ENCODE assay signal across 11 cellular contexts in genomic region chr2:26765475-26766200, GRCh38. TPM values are rescaled to one million over a fixed set of nuclear protein-coding genes. Genes with fewer than 3 reads are reported as not detected.
DNase-seq lines count a peak whose midpoint lies in the region; ATAC-seq lines count a peak whose summit lies in the region.
"Had no signal": no experiment of that assay in that cellular context is flagged by ENCODE, and none has a peak within 500 bp of the region (broad histone marks: within the 10 kb centered on the region; RNA-seq: fewer than 3 reads in every experiment).

No MANE protein-coding gene starts in this region.

- CTCF ChIA-PET in activated CD4-positive, alpha-beta T cell treated with anti-CD3 and anti-CD28 coated beads for 36 hours (lab: Charles Lee) = interaction anchor here (0.6 to 1.8 kb wide), 2 partner anchors 17 to 88 kb away, joined by 3 read pairs; no protein-coding TSS in a partner anchor
- CTCF ChIA-PET in activated CD8-positive, alpha-beta T cell treated with anti-CD3 and anti-CD28 coated beads, Interleukin-2, amount 10 ng/mL, durations not matched to agents 7 days and 5 days (lab: Charles Lee) = no interaction called here

- intact Hi-C loops in activated CD4-positive, alpha-beta T cell treated with anti-CD3 and anti-CD28 coated beads for 36 hours (cut with DNase I, micrococcal nuclease) = no loop called here

- peaks cover 1% of the 10 kb centered on the region for H3K36me3 Mint-ChIP-seq in activated CD4-positive, alpha-beta T cell treated with anti-CD3 and anti-CD28 coated beads for 36 hours (ENCODE audit: low read depth)
- H3K36me3 Mint-ChIP-seq in activated CD8-positive, alpha-beta T cell treated with anti-CD3 and anti-CD28 coated beads, Interleukin-2, amount 10 ng/mL, durations not matched to agents 7 days and 5 days (ENCODE audit: low read depth) = peaks cover 13% of the 10 kb centered on the region
- no peaks in the 10 kb centered on the region for H3K36me3 Mint-ChIP-seq in immature natural killer cell

- POLR2A ChIA-PET in activated CD4-positive, alpha-beta T cell treated with anti-CD3 and anti-CD28 coated beads for 36 hours (lab: Charles Lee) = no interaction called here
- POLR2A ChIA-PET in activated CD8-positive, alpha-beta T cell treated with anti-CD3 and anti-CD28 coated beads, Interleukin-2, amount 10 ng/mL, durations not matched to agents 7 days and 5 days (lab: Charles Lee) = interaction anchor here (0.9 to 2.1 kb wide), 2 partner anchors 17 to 20 kb away, joined by 3 to 7 read pairs; partner anchors contain the start of gene CENPA

- peak overlapping the region; percentile 85 for H3K4me3 Mint-ChIP-seq in activated CD4-positive, alpha-beta T cell treated with anti-CD3 and anti-CD28 coated beads for 36 hours
- peak overlapping the region; percentile 94 for H3K4me3 Mint-ChIP-seq in activated CD8-positive, alpha-beta T cell treated with anti-CD3 and anti-CD28 coated beads, Interleukin-2, amount 10 ng/mL, durations not matched to agents 7 days and 5 days
- peak overlapping the region; percentile 83 to 95 (median 93) for H3K4me3 Mint-ChIP-seq in immature natural killer cell
- peak overlapping the region; percentile 86 to 95 for H3K4me3 Mint-ChIP-seq in stimulated activated naive CD8-positive, alpha-beta T cell treated with anti-CD3 and anti-CD28 coated beads, Interleukin-15, amount 100 ng/mL, for 72 hours

- no peak for ATAC-seq in activated CD4-positive, alpha-beta T cell treated with anti-CD3 and anti-CD28 coated beads for 36 hours
- no peak for ATAC-seq in activated CD8-positive, alpha-beta T cell treated with anti-CD3 and anti-CD28 coated beads, Interleukin-2, amount 10 ng/mL, durations not matched to agents 7 days and 5 days
- ATAC-seq in stimulated activated naive CD8-positive, alpha-beta T cell treated with anti-CD3 and anti-CD28 coated beads, Interleukin-15, amount 100 ng/mL, for 72 hours = no peak

- peak overlapping the region; percentile 78 for H3K27ac Mint-ChIP-seq in activated CD4-positive, alpha-beta T cell treated with anti-CD3 and anti-CD28 coated beads for 36 hours
- H3K27ac Mint-ChIP-seq in activated CD8-positive, alpha-beta T cell treated with anti-CD3 and anti-CD28 coated beads, Interleukin-2, amount 10 ng/mL, durations not matched to agents 7 days and 5 days = peak overlapping the region; percentile 86
- peak overlapping the region; percentile 87 to 97 (median 94) for H3K27ac Mint-ChIP-seq in immature natural killer cell
- H3K27ac Mint-ChIP-seq in stimulated activated naive CD8-positive, alpha-beta T cell treated with anti-CD3 and anti-CD28 coated beads, Interleukin-15, amount 100 ng/mL, for 72 hours = no peak overlapping the region

- H3K9me3 Mint-ChIP-seq in activated CD4-positive, alpha-beta T cell treated with anti-CD3 and anti-CD28 coated beads for 36 hours (ENCODE audit: low read depth) = no peaks in the 10 kb centered on the region
- no peaks in the 10 kb centered on the region for H3K9me3 Mint-ChIP-seq in activated CD8-positive, alpha-beta T cell treated with anti-CD3 and anti-CD28 coated beads, Interleukin-2, amount 10 ng/mL, durations not matched to agents 7 days and 5 days (ENCODE audit: insufficient read depth)
- H3K9me3 Mint-ChIP-seq in immature natural killer cell = no peaks in the 10 kb centered on the region
- H3K9me3 Mint-ChIP-seq in stimulated activated naive CD8-positive, alpha-beta T cell treated with anti-CD3 and anti-CD28 coated beads, Interleukin-15, amount 100 ng/mL, for 72 hours = no peaks in the 10 kb centered on the region

- no peaks in the 10 kb centered on the region for H3K27me3 Mint-ChIP-seq in activated CD4-positive, alpha-beta T cell treated with anti-CD3 and anti-CD28 coated beads for 36 hours
- H3K27me3 Mint-ChIP-seq in activated CD8-positive, alpha-beta T cell treated with anti-CD3 and anti-CD28 coated beads, Interleukin-2, amount 10 ng/mL, durations not matched to agents 7 days and 5 days (ENCODE audit: low read depth) = peaks cover 7% of the 10 kb centered on the region
- peaks cover 0 to 5% (median 2%) of the 10 kb centered on the region in 3 donors for H3K27me3 Mint-ChIP-seq in immature natural killer cell (ENCODE audit: low read depth in 3 of 3)
- H3K27me3 Mint-ChIP-seq in stimulated activated naive CD8-positive, alpha-beta T cell treated with anti-CD3 and anti-CD28 coated beads, Interleukin-15, amount 100 ng/mL, for 72 hours = no peaks in the 10 kb centered on the region

- peaks cover 45% of the 10 kb centered on the region for H3K4me1 Mint-ChIP-seq in activated CD4-positive, alpha-beta T cell treated with anti-CD3 and anti-CD28 coated beads for 36 hours
- peaks cover 56% of the 10 kb centered on the region for H3K4me1 Mint-ChIP-seq in activated CD8-positive, alpha-beta T cell treated with anti-CD3 and anti-CD28 coated beads, Interleukin-2, amount 10 ng/mL, durations not matched to agents 7 days and 5 days (ENCODE audit: low read depth)
- H3K4me1 Mint-ChIP-seq in immature natural killer cell = peaks cover 48 to 61% of the 10 kb centered on the region in 2 donors
- H3K4me1 Mint-ChIP-seq in stimulated activated naive CD8-positive, alpha-beta T cell treated with anti-CD3 and anti-CD28 coated beads, Interleukin-15, amount 100 ng/mL, for 72 hours = peaks cover 50% of the 10 kb centered on the region

- DNase-seq in activated CD4-positive, alpha-beta T cell treated with anti-CD3 and anti-CD28 coated beads for 36 hours = no peak
- no peak for DNase-seq in activated CD4-positive, alpha-beta T cell treated with anti-CD3 and anti-CD28 coated beads, Interleukin-2, amount 50 U/mL, for 48 hours
- DNase-seq in activated CD8-positive, alpha-beta T cell treated with anti-CD3 and anti-CD28 coated beads, Interleukin-2, amount 10 ng/mL, durations not matched to agents 7 days and 5 days = no peak
- no peak for DNase-seq in immature natural killer cell
- DNase-seq in stimulated activated naive CD8-positive, alpha-beta T cell treated with anti-CD3 and anti-CD28 coated beads, Interleukin-15, amount 100 ng/mL, for 72 hours = no peak
- no peak for DNase-seq in HCEC 1CT
- no peak for DNase-seq in NCI-H1694 (lab: John Stamatoyannopoulos, UW)
- no peak for DNase-seq in NCI-H2196 (lab: John Stamatoyannopoulos, UW; ENCODE audit: unreplicated experiment)
- DNase-seq: ACHN; activated effector memory CD4-positive, alpha-beta T cell treated with anti-CD3 and anti-CD28 coated beads, Interleukin-2, amount 50 U/mL, for 16 hours; NCI-H146 had no signal

RNA-seq across cellular contexts. Expression of gene SLC35F6, which starts 1.6 kb away (rescaled TPM):
- 1 to 10 TPM; 5.0 to 5.6 TPM for total RNA-seq in activated CD4-positive, alpha-beta T cell treated with anti-CD3 and anti-CD28 coated beads for 36 hours
- total RNA-seq in activated CD8-positive, alpha-beta T cell treated with anti-CD3 and anti-CD28 coated beads, Interleukin-2, amount 10 ng/mL, durations not matched to agents 7 days and 5 days = 10 to 100 TPM; 21.0 to 21.1 TPM
- 10 to 100 TPM in 1 of 3 donors, 1 to 10 TPM in 2; 6.6 to 13.7 (median 7.3) TPM for polyA plus RNA-seq in immature natural killer cell

RNA-seq across cellular contexts. Expression of gene CENPA, which starts 20.2 kb away (rescaled TPM):
- 10 to 100 TPM; 37.0 to 38.0 TPM for total RNA-seq in activated CD4-positive, alpha-beta T cell treated with anti-CD3 and anti-CD28 coated beads for 36 hours
- total RNA-seq in activated CD8-positive, alpha-beta T cell treated with anti-CD3 and anti-CD28 coated beads, Interleukin-2, amount 10 ng/mL, durations not matched to agents 7 days and 5 days = 10 to 100 TPM; 55.2 to 58.1 TPM
- polyA plus RNA-seq in immature natural killer cell = under 1 TPM in 2 of 3 donors, not detected in 1; 0.62 to 0.68 TPM

Comparison
In these comparisons a context has a peak if more than half of its experiments do, and no peak if none do; other contexts are left out.
1. H3K27ac Mint-ChIP-seq: peak in activated CD4-positive, alpha-beta T cell treated with anti-CD3 and anti-CD28 coated beads for 36 hours (single experiment), activated CD8-positive, alpha-beta T cell treated with anti-CD3 and anti-CD28 coated beads, Interleukin-2, amount 10 ng/mL, durations not matched to agents 7 days and 5 days (single experiment) and immature natural killer cell (6 of 6); none in stimulated activated naive CD8-positive, alpha-beta T cell treated with anti-CD3 and anti-CD28 coated beads, Interleukin-15, amount 100 ng/mL, for 72 hours (0 of 2).
2. Peak in every context shown above with its lines, with median percentiles within 50 percentile points of each other: H3K4me3 Mint-ChIP-seq.